In the genomic region with DNA sequence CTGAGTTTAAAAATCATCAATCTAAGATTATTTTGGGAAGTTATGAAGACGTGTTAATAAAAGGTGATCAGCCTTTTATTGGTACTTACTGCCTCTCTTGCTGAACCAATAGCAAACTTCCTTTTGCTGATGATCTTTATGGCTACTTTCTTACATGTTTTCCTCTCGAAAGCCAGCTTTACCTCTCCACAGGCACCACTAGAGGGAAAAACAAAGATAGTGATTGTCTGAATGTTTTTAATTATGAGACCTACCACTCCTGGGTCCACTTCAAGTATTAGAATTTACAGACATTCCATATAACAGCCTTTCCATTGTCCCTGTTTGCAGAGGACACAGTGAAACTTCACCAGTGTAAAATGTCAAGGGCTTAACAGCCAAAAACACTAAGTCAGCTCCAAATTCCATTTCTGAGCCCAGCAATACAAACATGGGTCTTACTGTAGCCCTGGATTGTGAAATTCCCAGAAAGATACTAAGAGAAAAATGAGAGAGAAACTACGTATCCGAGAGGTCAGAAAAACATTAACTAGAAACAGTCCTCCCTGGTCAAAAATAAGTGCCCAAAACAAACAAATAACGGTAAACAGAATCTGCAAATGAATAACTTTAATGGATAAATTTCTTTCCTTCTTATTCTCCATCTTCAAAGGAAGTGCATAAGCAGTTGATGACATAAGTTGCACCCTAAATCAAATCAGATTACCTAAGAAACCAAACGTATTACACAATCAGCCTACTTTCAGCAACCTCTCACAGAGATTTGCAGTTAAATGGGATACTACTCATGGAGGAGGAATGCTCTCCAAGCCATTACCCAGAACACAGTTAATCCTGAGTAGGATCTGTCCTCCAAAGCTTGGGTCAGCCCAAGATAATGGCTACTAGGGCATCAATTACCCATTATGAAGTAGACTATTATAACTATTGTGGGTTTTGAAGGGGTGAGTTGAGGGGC, we compare ENCODE assay signal across 10 cellular contexts. TPM values are rescaled to one million over a fixed set of nuclear protein-coding genes. Genes with fewer than 3 reads are reported as not detected.
A peak's percentile ranks its signal among the peaks of the same experiment; 100 is the strongest.
DNase-seq lines count a peak whose midpoint lies in the region; ATAC-seq, FAIRE-seq and TF ChIP-seq lines count a peak whose summit lies in the region.
"Had no signal": no experiment of that assay in that cellular context is flagged by ENCODE, and none has a peak within 500 bp of the region (broad histone marks: within the 10 kb centered on the region; RNA-seq: fewer than 3 reads in every experiment).

No MANE protein-coding gene starts in this region.

- H3K36me3 Mint-ChIP-seq in endodermal cell (ENCODE audit: low read depth): peaks cover 61% of the 10 kb centered on the region

- H3K27me3 Mint-ChIP-seq in endodermal cell (ENCODE audit: insufficient read depth): no peaks in the 10 kb centered on the region
- H3K27me3 Mint-ChIP-seq: activated CD4-positive, alpha-beta T cell treated with anti-CD3 and anti-CD28 coated beads, Interleukin-2, amount 10 ng/mL, durations not matched to agents 7 days and 5 days had no signal

- WGBS in endodermal cell (ENCODE audit: insufficient coverage in 1 of 2, insufficient read length in 1 of 2), 2 experiments: 91 to 93% methylated on average over 2 to 6 of the region's 6 CpGs

- H3K9ac ChIP-seq in endodermal cell (ENCODE audit: extremely low read depth, low read length, poor library complexity, severe bottlenecking) (no peak overlapping the region), mucosa of rectum (ENCODE audit: low read depth in 1 of 2, low read length in 2 of 2) (no peak overlapping the region)

- POLR2A ChIA-PET in AG04450 (lab: Yijun Ruan, JAX): interaction anchor here (0.5 to 1.7 kb wide), 6 partner anchors 13 to 139 kb away, joined by 3 to 6 read pairs (median 4); a partner anchor contains a TSS

- no peak for ATAC-seq in HG03039 (IDR thresholded peaks at IDR 0.05; ENCODE audit: unreplicated experiment)
- no peak for ATAC-seq in HG03521 (IDR thresholded peaks at IDR 0.05; ENCODE audit: unreplicated experiment)

- H3K9me3 ChIP-seq in AG04450 (ENCODE audit: control insufficient read depth, insufficient read depth, low read length) (no peaks in the 10 kb centered on the region; the same call in 1 of the 2 replicates), endodermal cell (ENCODE audit: control insufficient read depth, low read length) (no peaks in the 10 kb centered on the region), mucosa of rectum (ENCODE audit: control insufficient read depth in 2 of 2, low read length in 2 of 2) (no peaks in the 10 kb centered on the region)

- no peaks in the 10 kb centered on the region for H3K9me3 Mint-ChIP-seq in endodermal cell
- H3K9me3 Mint-ChIP-seq: activated CD4-positive, alpha-beta T cell treated with anti-CD3 and anti-CD28 coated beads, Interleukin-2, amount 10 ng/mL, durations not matched to agents 7 days and 5 days; immature natural killer cell had no signal

- H3K27ac ChIP-seq in AG04450 (ENCODE audit: low read depth, low read length) (peak overlapping the region; percentile 67), endodermal cell (ENCODE audit: low read depth, low read length) (no peak overlapping the region), mucosa of rectum (ENCODE audit: low read depth in 2 of 2, low read length in 2 of 2) (peak overlapping the region; percentile 65 to 72)

- no peak for FAIRE-seq in D721Med (lab: Jason Lieb, UNC)

- H3K4me3 Mint-ChIP-seq in endodermal cell: no peak overlapping the region
- H3K4me3 Mint-ChIP-seq: activated CD4-positive, alpha-beta T cell treated with anti-CD3 and anti-CD28 coated beads, Interleukin-2, amount 10 ng/mL, durations not matched to agents 7 days and 5 days; immature natural killer cell had no signal

- CTCF ChIA-PET in AG04450 (lab: Charles Lee): no interaction called here

- no peaks in the 10 kb centered on the region for H3K4me1 ChIP-seq in endodermal cell (ENCODE audit: control insufficient read depth, insufficient read depth, low read length)
- no peaks in the 10 kb centered on the region for H3K4me1 ChIP-seq in mucosa of rectum (ENCODE audit: control insufficient read depth in 2 of 2, insufficient read depth in 2 of 2, low read length in 2 of 2)

- peak overlapping the region; percentile 45 for H3K27ac Mint-ChIP-seq in endodermal cell
- H3K27ac Mint-ChIP-seq: activated CD4-positive, alpha-beta T cell treated with anti-CD3 and anti-CD28 coated beads, Interleukin-2, amount 10 ng/mL, durations not matched to agents 7 days and 5 days; immature natural killer cell had no signal

- no peak overlapping the region; the same call in 1 of the 2 replicates for H3K4me3 ChIP-seq in AG04450 (ENCODE audit: low read depth, low read length)
- H3K4me3 ChIP-seq in endodermal cell (ENCODE audit: low read length): no peak overlapping the region
- H3K4me3 ChIP-seq in mucosa of rectum (ENCODE audit: low read length in 2 of 2): no peak overlapping the region

- TF ChIP-seq CTCF in AG04450 (IDR thresholded peaks at IDR 0.05; ENCODE audit: low read depth, low read length) (peak; percentile 42), endodermal cell (conservative IDR thresholded peaks at IDR 0.05) (peak; percentile 53), D721Med (IDR thresholded peaks at IDR 0.05; ENCODE audit: insufficient read depth, missing control alignments) (no peak)

- peaks cover 38% of the 10 kb centered on the region for H3K36me3 ChIP-seq in endodermal cell (ENCODE audit: control insufficient read depth, insufficient read depth, low read length)
- H3K36me3 ChIP-seq in mucosa of rectum (ENCODE audit: control insufficient read depth in 2 of 2, insufficient read depth in 2 of 2, low read length in 2 of 2): no peaks in the 10 kb centered on the region

- no peaks in the 10 kb centered on the region for H3K27me3 ChIP-seq in AG04450 (ENCODE audit: control insufficient read depth, insufficient read depth, low read length)
- H3K27me3 ChIP-seq in endodermal cell (ENCODE audit: control insufficient read depth, insufficient read depth, low read length, poor library complexity, severe bottlenecking): no peaks in the 10 kb centered on the region
- H3K27me3 ChIP-seq in mucosa of rectum (ENCODE audit: control insufficient read depth in 2 of 2, insufficient read depth in 2 of 2, low read length in 2 of 2): no peaks in the 10 kb centered on the region

- peaks cover 6% of the 10 kb centered on the region for H3K4me1 Mint-ChIP-seq in endodermal cell

- DNase-seq in AG04450 (ENCODE audit: low read depth, low spot score) (peak; percentile 89), NCI-H226 (peak; percentile 83), endodermal cell (no peak), D721Med (ENCODE audit: insufficient read length, low spot score) (no peak)
- DNase-seq in activated naive CD4-positive, alpha-beta T cell (lab: John Stamatoyannopoulos, UW): no peak
- DNase-seq: activated CD4-positive, alpha-beta T cell treated with anti-CD3 and anti-CD28 coated beads, Interleukin-2, amount 10 ng/mL, durations not matched to agents 7 days and 5 days; immature natural killer cell had no signal

RNA-seq across cellular contexts. Expression of a gene that starts 29.5 kb away (rescaled TPM):
- 16.5 and 19.5 TPM in 2 replicates for polyA plus RNA-seq in AG04450 (2011; rRNA removed)
- polyA minus RNA-seq in AG04450 (2011; rRNA and poly(A)+ RNA removed): 7.9 and 11.3 TPM in 2 replicates
- total RNA-seq in endodermal cell: 10 to 100 TPM; 67.5 to 72.3 TPM
- 36.1 TPM for polyA plus RNA-seq in endodermal cell (2013, experiment 1 of 2)
- 32.7 TPM for polyA plus RNA-seq in endodermal cell (2013, experiment 2 of 2)

RNA-seq across cellular contexts. Expression of a gene that starts 29.7 kb away (rescaled TPM):
- polyA plus RNA-seq in AG04450 (2011; rRNA removed): 23.9 and 24.5 TPM in 2 replicates
- polyA minus RNA-seq in AG04450 (2011; rRNA and poly(A)+ RNA removed): 5.2 and 7.1 TPM in 2 replicates
- total RNA-seq in endodermal cell: 10 to 100 TPM; 17.7 to 22.4 TPM
- 19.3 TPM for polyA plus RNA-seq in endodermal cell (2013, experiment 1 of 2)
- polyA plus RNA-seq in endodermal cell (2013, experiment 2 of 2): 20.0 TPM

RNA-seq across cellular contexts. Expression of a gene that starts 32.5 kb away (rescaled TPM):
- 11.2 and 14.1 TPM in 2 replicates for polyA plus RNA-seq in AG04450 (2011; rRNA removed)
- polyA minus RNA-seq in AG04450 (2011; rRNA and poly(A)+ RNA removed): 52.0 and 55.0 TPM in 2 replicates
- 10 to 100 TPM; 28.6 to 34.0 TPM for total RNA-seq in endodermal cell
- polyA plus RNA-seq in endodermal cell (2013, experiment 1 of 2): 25.4 TPM
- polyA plus RNA-seq in endodermal cell (2013, experiment 2 of 2): 25.8 TPM

Comparison
In these comparisons a context has a peak if more than half of its experiments do, and no peak if none do; other contexts are left out.
1. DNase-seq: peak in AG04450 (single experiment) and NCI-H226 (single experiment); none in endodermal cell (single experiment), D721Med (single experiment) and activated naive CD4-positive, alpha-beta T cell (0 of 4).